9 cellular contexts compared by ENCODE assay signal in the genomic region with DNA sequence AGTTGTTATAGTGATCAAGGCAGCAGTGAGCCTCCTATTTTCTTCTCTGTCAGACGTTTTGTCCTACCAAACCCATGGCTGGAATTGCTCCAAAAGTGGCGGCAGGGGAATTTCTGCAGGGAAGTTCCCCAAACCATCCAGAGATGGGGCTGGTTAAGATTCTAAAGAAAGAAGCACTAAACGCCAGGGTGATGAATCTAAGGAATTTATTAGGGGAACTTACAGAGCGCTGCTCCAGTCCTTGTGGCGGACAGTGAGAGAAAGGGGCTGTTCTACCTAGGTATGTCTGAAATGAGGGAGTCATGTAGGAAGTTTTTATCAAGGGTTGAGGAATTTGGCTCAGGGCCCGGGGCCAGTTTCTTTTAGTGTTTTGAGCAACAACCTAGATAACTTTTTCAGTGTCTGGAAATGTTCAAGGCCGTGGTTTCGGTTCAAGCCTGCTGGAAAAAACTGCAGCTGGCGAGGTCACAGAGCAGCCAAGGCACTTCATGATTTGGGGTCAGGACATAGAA.
DNase-seq lines count a peak whose midpoint lies in the region; ATAC-seq, FAIRE-seq and TF ChIP-seq lines count a peak whose summit lies in the region.
"Had no signal": no experiment of that assay in that cellular context is flagged by ENCODE, and none has a peak within 500 bp of the region (broad histone marks: within the 10 kb centered on the region; RNA-seq: fewer than 3 reads in every experiment).

No MANE protein-coding gene starts in this region.

- H3K79me2 ChIP-seq in ACC112 (ENCODE audit: control insufficient read depth, insufficient read depth, low read length, unreplicated experiment) (no peaks in the 10 kb centered on the region), KMS-11 (ENCODE audit: insufficient read depth, low read depth) (no peaks in the 10 kb centered on the region), endothelial cell of umbilical vein (ENCODE audit: control insufficient read depth, insufficient read depth, low read length) (no peaks in the 10 kb centered on the region), MM.1S (ENCODE audit: low read length) (no peaks in the 10 kb centered on the region)

- H3K9ac ChIP-seq in KMS-11 (no peak overlapping the region), endothelial cell of umbilical vein (replicated peaks; ENCODE audit: extremely low read depth, insufficient read depth, low read length) (peak overlapping the region; percentile 13), muscle layer of colon (ENCODE audit: low read length) (no peak overlapping the region), MM.1S (ENCODE audit: low read length) (no peak overlapping the region)

- H3F3A ChIP-seq in MM.1S (ENCODE audit: insufficient read depth, low read length): no peaks in the 10 kb centered on the region

- no peaks in the 10 kb centered on the region for H4K20me1 ChIP-seq in KMS-11 (ENCODE audit: insufficient read depth)
- H4K20me1 ChIP-seq in endothelial cell of umbilical vein (replicated peaks; ENCODE audit: control insufficient read depth, extremely low read depth, insufficient read depth, low read length): no peaks in the 10 kb centered on the region
- no peaks in the 10 kb centered on the region for H4K20me1 ChIP-seq in MM.1S (ENCODE audit: insufficient read depth, low read length)

- H3K27ac ChIP-seq in ACC112 (ENCODE audit: low read depth, low read length) (peak overlapping the region; percentile 41; the same call in 1 of the 2 replicates), KMS-11 (no peak overlapping the region), endothelial cell of umbilical vein (ENCODE audit: insufficient read depth, low read depth, low read length) (peak overlapping the region; percentile 34), muscle layer of colon (ENCODE audit: low read depth, low read length) (peak overlapping the region; percentile 9), MM.1S (ENCODE audit: low read length) (no peak overlapping the region)

- ATAC-seq in GM21786 (IDR thresholded peaks at IDR 0.05; ENCODE audit: unreplicated experiment) (no peak), GM19467 (IDR thresholded peaks at IDR 0.05; ENCODE audit: unreplicated experiment) (no peak)

- dilution Hi-C loops in endothelial cell of umbilical vein (cut with MboI; ENCODE audit: extremely low pct_ligation_motif_present, low sequenced_read_pairs): no loop called here

- CTCF ChIA-PET in endothelial cell of umbilical vein (lab: Charles Lee): no interaction called here

- FAIRE-seq in endothelial cell of umbilical vein (lab: Jason Lieb, UNC): no peak
- FAIRE-seq: G401.6 had no signal

- H3K9me3 ChIP-seq in endothelial cell of umbilical vein (replicated peaks; ENCODE audit: control insufficient read depth, insufficient read depth, low read length) (no peaks in the 10 kb centered on the region), muscle layer of colon (ENCODE audit: low read length) (no peaks in the 10 kb centered on the region), MM.1S (replicated peaks; ENCODE audit: insufficient read depth, low read length) (no peaks in the 10 kb centered on the region)

- no peaks in the 10 kb centered on the region for H3K9me1 ChIP-seq in endothelial cell of umbilical vein (replicated peaks; ENCODE audit: control insufficient read depth, extremely low read depth, insufficient read depth, low read length)

- intact Hi-C loops in endothelial cell of umbilical vein (cut with micrococcal nuclease): loop anchor here (5.0 to 10.0 kb wide), 2 partner anchors 223 to 224 kb away; partner anchors contain the start of gene B3GALT2

- H2AFZ ChIP-seq in ACC112 (ENCODE audit: low read length, unreplicated experiment) (peak overlapping the region; percentile 57), KMS-11 (ENCODE audit: low read depth) (no peak overlapping the region), endothelial cell of umbilical vein (ENCODE audit: low read depth, low read length) (peak overlapping the region; percentile 84), MM.1S (ENCODE audit: low read length) (no peak overlapping the region)

- no peak for TF ChIP-seq POLR2A in endothelial cell of umbilical vein (IDR thresholded peaks at IDR 0.05; ENCODE audit: low read depth, low read length)

- peak overlapping the region; percentile 11; the same call in 1 of the 2 replicates for H3K4me2 ChIP-seq in KMS-11
- peak overlapping the region; percentile 68 for H3K4me2 ChIP-seq in endothelial cell of umbilical vein (ENCODE audit: insufficient read depth, low read length)
- no peak overlapping the region for H3K4me2 ChIP-seq in MM.1S (ENCODE audit: low read depth, low read length)

- H3K4me1 ChIP-seq in ACC112 (ENCODE audit: control insufficient read depth, insufficient read depth, low read length, unreplicated experiment) (peaks cover 9% of the 10 kb centered on the region), KMS-11 (ENCODE audit: low read depth, poor library complexity, severe bottlenecking) (peaks cover 32% of the 10 kb centered on the region), endothelial cell of umbilical vein (ENCODE audit: control insufficient read depth, extremely low read depth, insufficient read depth, low read length) (peaks cover 11% of the 10 kb centered on the region), muscle layer of colon (ENCODE audit: insufficient read depth, low read length) (peaks cover 17% of the 10 kb centered on the region), MM.1S (ENCODE audit: low read length) (no peaks in the 10 kb centered on the region)

- H3K4me3 ChIP-seq in ACC112 (ENCODE audit: low read depth, low read length) (peak overlapping the region; percentile 57), KMS-11 (IDR thresholded peaks at IDR 0.05; ENCODE audit: insufficient read depth, low read depth, low read length) (no peak overlapping the region), endothelial cell of umbilical vein (replicated peaks in 1 of 3; ENCODE audit: insufficient read depth in 1 of 3, low read depth in 1 of 3, low read length in 3 of 3) (peak overlapping the region in 1 of 3 experiments; percentile 13), muscle layer of colon (ENCODE audit: low read depth in 1 of 2, low read length in 2 of 2) (peak overlapping the region in 1 of 2 donors; percentile 24), MM.1S (ENCODE audit: low read length) (no peak overlapping the region)

- H3K9me2 ChIP-seq in MM.1S (replicated peaks; ENCODE audit: insufficient read depth, low read length): no peaks in the 10 kb centered on the region

- no peak for TF ChIP-seq CTCF in KMS-11 (conservative IDR thresholded peaks at IDR 0.05; ENCODE audit: low read depth, low read length)
- no peak for TF ChIP-seq CTCF in endothelial cell of umbilical vein (IDR thresholded peaks at IDR 0.05; ENCODE audit: extremely low read depth in 1 of 2, insufficient read depth in 1 of 2, low read depth in 1 of 2, low read length in 2 of 2)
- TF ChIP-seq CTCF in MM.1S (IDR thresholded peaks at IDR 0.05; ENCODE audit: low read length): no peak

- BruUV-seq in endothelial cell of umbilical vein (replicated peaks; lab: Mats Ljungman, UMichigan): no TSS peak

- POLR2A ChIA-PET in endothelial cell of umbilical vein (lab: Charles Lee): no interaction called here

- H3K36me3 ChIP-seq in ACC112 (ENCODE audit: insufficient read depth, low read length) (no peaks in the 10 kb centered on the region), KMS-11 (ENCODE audit: insufficient read depth) (no peaks in the 10 kb centered on the region), endothelial cell of umbilical vein (ENCODE audit: control insufficient read depth in 2 of 2, extremely low read depth in 1 of 2, insufficient read depth in 2 of 2, low read length in 2 of 2) (no peaks in the 10 kb centered on the region), muscle layer of colon (ENCODE audit: insufficient read depth, low read length) (no peaks in the 10 kb centered on the region), MM.1S (replicated peaks; ENCODE audit: insufficient read depth, low read length) (no peaks in the 10 kb centered on the region)

- no peaks in the 10 kb centered on the region for H3K27me3 ChIP-seq in ACC112 (ENCODE audit: insufficient read depth, low read length)
- H3K27me3 ChIP-seq in KMS-11 (ENCODE audit: insufficient read depth, low read depth): no peaks in the 10 kb centered on the region
- H3K27me3 ChIP-seq in endothelial cell of umbilical vein (ENCODE audit: control insufficient read depth in 2 of 2, insufficient read depth in 2 of 2, low read length in 2 of 2): no peaks in the 10 kb centered on the region
- no peaks in the 10 kb centered on the region for H3K27me3 ChIP-seq in muscle layer of colon (ENCODE audit: control insufficient read depth in 1 of 2, insufficient read depth in 2 of 2, low read length in 2 of 2)
- H3K27me3 ChIP-seq in MM.1S (replicated peaks; ENCODE audit: insufficient read depth, low read length): no peaks in the 10 kb centered on the region

- peak; percentile 83 for DNase-seq in endothelial cell of umbilical vein (ENCODE audit: low read depth, low spot score)
- DNase-seq in NCI-H2107 (lab: John Stamatoyannopoulos, UW): no peak
- no peak for DNase-seq in MM.1S

TF ChIP-seq in endothelial cell of umbilical vein, 7 proteins besides CTCF, POLR2A, EP300 and RAD21:
- no peak for TF ChIP-seq GATA2 (IDR thresholded peaks at IDR 0.05; ENCODE audit: insufficient read depth, insufficient read length, low read depth, low read length)
- no peak for TF ChIP-seq POLR2AphosphoS5 (IDR thresholded peaks at IDR 0.05; ENCODE audit: insufficient read depth, low read depth, low read length)
- TF ChIP-seq EZH2 (IDR thresholded peaks at IDR 0.05; ENCODE audit: borderline replicate concordance, low read depth, low read length, severe bottlenecking): no peak
- no peak for TF ChIP-seq JUN (IDR thresholded peaks at IDR 0.05; ENCODE audit: borderline replicate concordance, insufficient read depth, insufficient read length, low read depth)
- TF ChIP-seq FOS (IDR thresholded peaks at IDR 0.05; ENCODE audit: borderline replicate concordance, insufficient read depth, low read length): no peak
- no peak for TF ChIP-seq MYC (IDR thresholded peaks at IDR 0.05; ENCODE audit: low read depth, low read length)
- TF ChIP-seq MAX (IDR thresholded peaks at IDR 0.05; ENCODE audit: insufficient read depth, insufficient read length): no peak

Comparison
In these comparisons a context has a peak if more than half of its experiments do, and no peak if none do; other contexts are left out.
1. H2AFZ ChIP-seq: peak in ACC112 (single experiment) and endothelial cell of umbilical vein (single experiment); none in KMS-11 (single experiment) and MM.1S (single experiment).
2. H3K27ac ChIP-seq: peak in ACC112 (single experiment), endothelial cell of umbilical vein (single experiment) and muscle layer of colon (single experiment); none in KMS-11 (single experiment) and MM.1S (single experiment).